ENCODE assay signal across 8 cellular contexts in genomic region chr16:71882505-71883192, GRCh38. TPM values are rescaled to one million over a fixed set of nuclear protein-coding genes. Genes with fewer than 3 reads are reported as not detected.
A peak's percentile ranks its signal among the peaks of the same experiment; 100 is the strongest.
DNase-seq lines count a peak whose midpoint lies in the region; ATAC-seq and TF ChIP-seq lines count a peak whose summit lies in the region.

No MANE protein-coding gene starts in this region.

- H3F3A ChIP-seq in Loucy (ENCODE audit: low read depth), result peaks cover 10% of the 10 kb centered on the region; the same call in 1 of the 2 replicates
- H3F3A ChIP-seq in SU-DHL-6 (ENCODE audit: insufficient read depth), result peaks cover 45% of the 10 kb centered on the region

- H3K9me3 ChIP-seq in Loucy (ENCODE audit: insufficient read depth, low read depth, low read length) (no peaks in the 10 kb centered on the region), SU-DHL-6 (ENCODE audit: insufficient read depth, low read length) (no peaks in the 10 kb centered on the region), adipocyte (ENCODE audit: control insufficient read depth, low read length) (no peaks in the 10 kb centered on the region), heart left ventricle (no peaks in the 10 kb centered on the region), uterus (no peaks in the 10 kb centered on the region)

- H4K20me1 ChIP-seq in Loucy (ENCODE audit: insufficient read depth, low read length, poor library complexity, severe bottlenecking) (peaks cover 11% of the 10 kb centered on the region), SU-DHL-6 (ENCODE audit: low read depth, low read length) (no peaks in the 10 kb centered on the region)

- H3K4me1 ChIP-seq in Loucy (ENCODE audit: insufficient read depth, low read length, poor library complexity, severe bottlenecking), result peaks cover 42% of the 10 kb centered on the region
- peaks cover 14% of the 10 kb centered on the region for H3K4me1 ChIP-seq in adipocyte (ENCODE audit: control insufficient read depth, insufficient read depth, low read length)
- H3K4me1 ChIP-seq in heart left ventricle, result peaks cover 0 to 45% (median 11%) of the 10 kb centered on the region in 12 donors
- no peaks in the 10 kb centered on the region for H3K4me1 ChIP-seq in uterus

- H3K27me3 ChIP-seq in Loucy (ENCODE audit: insufficient read depth, low read length, poor library complexity, severe bottlenecking) (no peaks in the 10 kb centered on the region), SU-DHL-6 (ENCODE audit: low read length) (no peaks in the 10 kb centered on the region), adipocyte (replicated peaks; ENCODE audit: control insufficient read depth, insufficient read depth, low read length) (no peaks in the 10 kb centered on the region), heart left ventricle (no peaks in the 10 kb centered on the region), uterus (no peaks in the 10 kb centered on the region)

- H3K9ac ChIP-seq in Loucy (ENCODE audit: low read depth, low read length, poor library complexity, severe bottlenecking) (peak overlapping the region; percentile 7), SU-DHL-6 (ENCODE audit: low read length) (peak overlapping the region; percentile 94), adipocyte (ENCODE audit: low read length) (peak overlapping the region; percentile 45)

- WGBS in heart left ventricle, 4 donors, result 7 to 9% (median 8%) methylated on average over 10 of the region's 10 CpGs

- intact Hi-C loops in heart left ventricle (cut with DNase I) (loop anchor here (1.0 to 10.0 kb wide), 8 partner anchors 12 to 80 kb away; partner anchors contain the start of genes ATXN1L (in 2 of the 10) and AP1G1 (in 1 of the 10)), uterus (cut with DNase I; ENCODE audit: low total_unique reads) (no loop called here)

- ATAC-seq in GM21737 (IDR thresholded peaks at IDR 0.05; ENCODE audit: unreplicated experiment) (peak; percentile 44), heart left ventricle (peak; percentile 32 to 71 (median 46))

- H3K4me2 ChIP-seq in Loucy (ENCODE audit: low read depth, low read length, poor library complexity, severe bottlenecking) (peak overlapping the region; percentile 89), SU-DHL-6 (ENCODE audit: low read depth, low read length, poor library complexity, severe bottlenecking) (peak overlapping the region; percentile 68)

- no peaks in the 10 kb centered on the region for H3K36me3 ChIP-seq in Loucy (ENCODE audit: insufficient read depth, low read length)
- 0 out of 2 replicates have a peak, but pooled peaks cover 5% of the 10 kb centered on the region for H3K36me3 ChIP-seq in SU-DHL-6 (ENCODE audit: low read length)
- H3K36me3 ChIP-seq in adipocyte (ENCODE audit: control insufficient read depth, insufficient read depth, low read length, severe bottlenecking), result peaks cover 27% of the 10 kb centered on the region
- H3K36me3 ChIP-seq in heart left ventricle, result peaks cover 0 to 40% (median 20%) of the 10 kb centered on the region in 9 donors
- no peaks in the 10 kb centered on the region for H3K36me3 ChIP-seq in uterus

- DNase-seq in DMS153 treated with DMSO at 0.1 percent for 48 hours (lab: John Stamatoyannopoulos, UW; ENCODE audit: unreplicated experiment) (peak; percentile 61), adipocyte (ENCODE audit: low read depth) (peak; percentile 95), heart left ventricle (peak in 3 of 5 donors; percentile 45 to 64 (median 55)), pons (ENCODE audit: low spot score) (peak; percentile 88), uterus (peak; percentile 41 to 71)

- H3K9me2 ChIP-seq in Loucy (replicated peaks; ENCODE audit: low read depth, low read length) (no peaks in the 10 kb centered on the region), SU-DHL-6 (replicated peaks; ENCODE audit: insufficient read depth, low read length) (no peaks in the 10 kb centered on the region)

- H3K27ac ChIP-seq in SU-DHL-6 (ENCODE audit: low read depth, low read length) (peak overlapping the region; percentile 80), heart left ventricle (peak overlapping the region in 9 of 12 donors; percentile 83 to 96 (median 92)), uterus (peak overlapping the region; percentile 96 to 99)

- H3K4me3 ChIP-seq in Loucy (ENCODE audit: low read length, poor library complexity, severe bottlenecking) (peak overlapping the region; percentile 86), SU-DHL-6 (ENCODE audit: insufficient read depth, low read length, poor library complexity, severe bottlenecking) (peak overlapping the region; percentile 91), adipocyte (ENCODE audit: low read length) (peak overlapping the region; percentile 75), heart left ventricle (peak overlapping the region in 11 of 12 donors; percentile 7 to 100 (median 94)), uterus (peak overlapping the region; percentile 85 to 95)

- TF ChIP-seq POLR2A in heart left ventricle (IDR thresholded peaks at IDR 0.05) (no peak), uterus (IDR thresholded peaks at IDR 0.05) (no peak)

- peaks cover 4% of the 10 kb centered on the region; the same call in 1 of the 2 replicates for H3K79me2 ChIP-seq in Loucy (ENCODE audit: insufficient read depth, low read length)
- H3K79me2 ChIP-seq in SU-DHL-6 (ENCODE audit: insufficient read depth, low read length), result no peaks in the 10 kb centered on the region

- H2AFZ ChIP-seq in Loucy (ENCODE audit: low read length) (peak overlapping the region; percentile 86), SU-DHL-6 (ENCODE audit: low read depth, low read length, severe bottlenecking) (peak overlapping the region; percentile 90)

- peak; percentile 85 for TF ChIP-seq CTCF in Loucy (conservative IDR thresholded peaks at IDR 0.05; ENCODE audit: low read length)
- peak; percentile 55 for TF ChIP-seq CTCF in SU-DHL-6 (IDR thresholded peaks at IDR 0.05; ENCODE audit: insufficient read depth, low read length, poor library complexity, severe bottlenecking)
- TF ChIP-seq CTCF in heart left ventricle (IDR thresholded peaks at IDR 0.05), result peak; percentile 84 to 99 (median 90)
- peak; percentile 76 to 95 (median 84) for TF ChIP-seq CTCF in uterus (IDR thresholded peaks at IDR 0.05)

RNA-seq across cellular contexts. Expression of gene ZNF821, which starts 1.3 kb away (rescaled TPM):
- total RNA-seq in heart left ventricle (1 to 10 TPM; 2.3 to 5.7 (median 3.9) TPM), uterus (10 to 100 TPM in 2 of 4 donors, 1 to 10 TPM in 1, under 1 TPM in 1; 0.59 to 16.9 (median 7.4) TPM)
- 1 to 10 TPM; 2.3 to 3.9 TPM for polyA plus RNA-seq in heart left ventricle

RNA-seq across cellular contexts. Expression of gene IST1, which starts 12.7 kb away (rescaled TPM):
- total RNA-seq in heart left ventricle, result 100 to 1,000 TPM in 7 of 9 donors, 10 to 100 TPM in 2; 89.2 to 146 (median 109) TPM
- 100 to 1,000 TPM in 1 of 2 donors, 10 to 100 TPM in 1; 54.5 to 105 TPM for polyA plus RNA-seq in heart left ventricle
- 100 to 1,000 TPM; 172 to 301 (median 207) TPM for total RNA-seq in uterus

RNA-seq across cellular contexts. Expression of gene ATXN1L, which starts 36.9 kb away (rescaled TPM):
- 10 to 100 TPM; 14.3 to 24.2 (median 19.8) TPM for total RNA-seq in heart left ventricle
- polyA plus RNA-seq in heart left ventricle, result 10 to 100 TPM in 1 of 2 donors, 1 to 10 TPM in 1; 6.9 to 16.5 TPM
- total RNA-seq in uterus, result 10 to 100 TPM in 3 of 4 donors, 1 to 10 TPM in 1; 4.7 to 33.1 (median 23.4) TPM

Comparison
In these comparisons a context has a peak if more than half of its experiments do, and no peak if none do; other contexts are left out.
1. Peak in every context shown above with its lines: DNase-seq, ATAC-seq, H3K4me3 ChIP-seq and H3K27ac ChIP-seq.
2. H3K9ac ChIP-seq: peak in every context shown above with its lines; median percentile 94 in SU-DHL-6; 45 in adipocyte; 7 in Loucy.